Comparison of ENCODE assay signal across 8 cellular contexts in genomic region chrX:101390664-101391525, GRCh38. TPM values are rescaled to one million over a fixed set of nuclear protein-coding genes. Genes with fewer than 3 reads are reported as not detected.
DNase-seq lines count a peak whose midpoint lies in the region; ATAC-seq, FAIRE-seq and TF ChIP-seq lines count a peak whose summit lies in the region.

RPL36A (plus strand) TSS chrX:101391011; CDS start chrX:101391044, 33 bp downstream.

- H3K36me3 Mint-ChIP-seq in activated CD8-positive, alpha-beta memory T cell treated with anti-CD3 and anti-CD28 coated beads, Interleukin-2, amount 10 ng/mL, durations not matched to agents 7 days and 5 days = peaks cover 31% of the 10 kb centered on the region

- peak within 1 kb of the TSS; percentile 96 for H3K4me2 ChIP-seq in endothelial cell of umbilical vein (ENCODE audit: insufficient read depth, low read length)

- no peaks in the 10 kb centered on the region for H3K27me3 ChIP-seq in endothelial cell of umbilical vein (ENCODE audit: control insufficient read depth in 2 of 2, insufficient read depth in 2 of 2, low read length in 2 of 2)

- no peaks in the 10 kb centered on the region for H3K9me3 ChIP-seq in endothelial cell of umbilical vein (replicated peaks; ENCODE audit: control insufficient read depth, insufficient read depth, low read length)

- peak within 1 kb of the TSS; percentile 89 for H3K27ac Mint-ChIP-seq in activated CD8-positive, alpha-beta memory T cell treated with anti-CD3 and anti-CD28 coated beads, Interleukin-2, amount 10 ng/mL, durations not matched to agents 7 days and 5 days

- BruUV-seq in endothelial cell of umbilical vein (replicated peaks; lab: Mats Ljungman, UMichigan) = TSS peak; percentile 68

- H3K4me1 Mint-ChIP-seq in activated CD8-positive, alpha-beta memory T cell treated with anti-CD3 and anti-CD28 coated beads, Interleukin-2, amount 10 ng/mL, durations not matched to agents 7 days and 5 days = peaks cover 27% of the 10 kb centered on the region

- H3K79me2 ChIP-seq in endothelial cell of umbilical vein (ENCODE audit: control insufficient read depth, insufficient read depth, low read length) = peaks cover 29% of the 10 kb centered on the region

- CTCF ChIA-PET in activated CD8-positive, alpha-beta memory T cell treated with anti-CD3 and anti-CD28 coated beads, Interleukin-2, amount 10 ng/mL, durations not matched to agents 7 days and 5 days (lab: Charles Lee) = interaction anchor here (0.8 to 2.0 kb wide), 8 partner anchors 10 to 43 kb away, joined by 3 to 6 read pairs (median 4); partner anchors contain the start of genes GLA and TIMM8A
- CTCF ChIA-PET in endothelial cell of umbilical vein (lab: Charles Lee) = interaction anchor here (0.6 to 2.2 kb wide), 6 partner anchors 13 to 42 kb away, joined by 3 to 6 read pairs (median 4); partner anchors contain the start of genes GLA and TIMM8A

- H3K9ac ChIP-seq in endothelial cell of umbilical vein (replicated peaks; ENCODE audit: extremely low read depth, insufficient read depth, low read length) = peak within 1 kb of the TSS; percentile 96

- H3K27me3 Mint-ChIP-seq in activated CD8-positive, alpha-beta memory T cell treated with anti-CD3 and anti-CD28 coated beads, Interleukin-2, amount 10 ng/mL, durations not matched to agents 7 days and 5 days = peaks cover 2% of the 10 kb centered on the region

- TF ChIP-seq CTCF in endothelial cell of umbilical vein (IDR thresholded peaks at IDR 0.05; ENCODE audit: extremely low read depth in 1 of 2, insufficient read depth in 1 of 2, low read depth in 1 of 2, low read length in 2 of 2) = peak; percentile 68 to 73

- H4K20me1 ChIP-seq in endothelial cell of umbilical vein (replicated peaks; ENCODE audit: control insufficient read depth, extremely low read depth, insufficient read depth, low read length) = no peaks in the 10 kb centered on the region

- in situ Hi-C loops in Caki2 (cut with HindIII; ENCODE audit: low pct_unique_long_range_greater_than_20kb, low sequenced_read_pairs) = no loop called here

- H3K4me3 ChIP-seq in endothelial cell of umbilical vein (replicated peaks in 1 of 3; ENCODE audit: insufficient read depth in 1 of 3, low read depth in 1 of 3, low read length in 3 of 3) = peak within 1 kb of the TSS; percentile 61 to 92 (median 87)

- peak; percentile 83 for DNase-seq in Caki2 (ENCODE audit: low read depth)
- peak; percentile 2 to 93 (median 77) for DNase-seq in HUDEP-2 (lab: John Stamatoyannopoulos, UW; ENCODE audit: unreplicated experiment in 76 of 76)
- peak; percentile 83 for DNase-seq in NOMO-1 treated with dmso at 0.1 percent for 144 hours (lab: John Stamatoyannopoulos, UW; ENCODE audit: unreplicated experiment)
- peak; percentile 90 for DNase-seq in activated CD8-positive, alpha-beta memory T cell treated with anti-CD3 and anti-CD28 coated beads, Interleukin-2, amount 10 ng/mL, durations not matched to agents 7 days and 5 days
- DNase-seq in endothelial cell of umbilical vein (ENCODE audit: low read depth, low spot score) = peak; percentile 91
- peak; percentile 66 for DNase-seq in middle frontal gyrus (ENCODE audit: extremely low spot score, low spot score)
- peak; percentile 68 to 77 for DNase-seq in stimulated activated CD8-positive, alpha-beta memory T cell treated with anti-CD3 and anti-CD28 coated beads, Interleukin-2, amount 100 ng/mL, for 48 hours (ENCODE audit: low read depth in 2 of 2)

- peak within 1 kb of the TSS; percentile 84 for H3K27ac ChIP-seq in endothelial cell of umbilical vein (ENCODE audit: insufficient read depth, low read depth, low read length)

- peak; percentile 83 for ATAC-seq in GM21381 (IDR thresholded peaks at IDR 0.05; ENCODE audit: unreplicated experiment)
- ATAC-seq in activated CD8-positive, alpha-beta memory T cell treated with anti-CD3 and anti-CD28 coated beads, Interleukin-2, amount 10 ng/mL, durations not matched to agents 7 days and 5 days = peak; percentile 97

- H3K36me3 ChIP-seq in endothelial cell of umbilical vein (ENCODE audit: control insufficient read depth in 2 of 2, extremely low read depth in 1 of 2, insufficient read depth in 2 of 2, low read length in 2 of 2) = no peaks in the 10 kb centered on the region

- H3K4me3 Mint-ChIP-seq in activated CD8-positive, alpha-beta memory T cell treated with anti-CD3 and anti-CD28 coated beads, Interleukin-2, amount 10 ng/mL, durations not matched to agents 7 days and 5 days = peak within 1 kb of the TSS; percentile 88

- intact Hi-C loops in endothelial cell of umbilical vein (cut with micrococcal nuclease) = loop anchor here (1.0 to 5.0 kb wide), 3 partner anchors 17 to 749 kb away; partner anchors contain the start of genes HNRNPH2, SRPX2 and TIMM8A

- POLR2A ChIA-PET in endothelial cell of umbilical vein (lab: Charles Lee) = interaction anchor here (0.6 to 1.4 kb wide), 6 partner anchors 11 to 159 kb away, joined by 3 to 14 read pairs (median 3); partner anchors contain the start of genes ARMCX1 and TIMM8A

- peak within 1 kb of the TSS; percentile 82 for H2AFZ ChIP-seq in endothelial cell of umbilical vein (ENCODE audit: low read depth, low read length)

- FAIRE-seq in endothelial cell of umbilical vein (lab: Jason Lieb, UNC) = peak; percentile 82

- no peaks in the 10 kb centered on the region for H3K9me3 Mint-ChIP-seq in activated CD8-positive, alpha-beta memory T cell treated with anti-CD3 and anti-CD28 coated beads, Interleukin-2, amount 10 ng/mL, durations not matched to agents 7 days and 5 days (ENCODE audit: low read depth)

- peaks cover 19% of the 10 kb centered on the region for H3K4me1 ChIP-seq in endothelial cell of umbilical vein (ENCODE audit: control insufficient read depth, extremely low read depth, insufficient read depth, low read length)

- H3K9me1 ChIP-seq in endothelial cell of umbilical vein (replicated peaks; ENCODE audit: control insufficient read depth, extremely low read depth, insufficient read depth, low read length) = no peaks in the 10 kb centered on the region

- TF ChIP-seq POLR2A in endothelial cell of umbilical vein (IDR thresholded peaks at IDR 0.05; ENCODE audit: low read depth, low read length) = peak; percentile 96

- dilution Hi-C loops in endothelial cell of umbilical vein (cut with MboI; ENCODE audit: extremely low pct_ligation_motif_present, low sequenced_read_pairs) = no loop called here

TF ChIP-seq in endothelial cell of umbilical vein, 7 proteins besides CTCF, POLR2A, EP300 and RAD21:
- TF ChIP-seq EZH2 (IDR thresholded peaks at IDR 0.05; ENCODE audit: borderline replicate concordance, low read depth, low read length, severe bottlenecking) (no peak), POLR2AphosphoS5 (IDR thresholded peaks at IDR 0.05; ENCODE audit: insufficient read depth, low read depth, low read length) (peak; percentile 91), MAX (IDR thresholded peaks at IDR 0.05; ENCODE audit: insufficient read depth, insufficient read length) (peak; percentile 12)
TF ChIP-seq in endothelial cell of umbilical vein: peak in this region for 2.

RNA-seq across cellular contexts. Expression of gene RPL36A, which starts in this region (rescaled TPM):
- total RNA-seq in Caki2 (2014; rRNA removed; shearing (Covaris generic); ENCODE audit: low replicate concordance) = 446 and 1,206 TPM in 2 replicates
- total RNA-seq in activated CD8-positive, alpha-beta memory T cell treated with anti-CD3 and anti-CD28 coated beads, Interleukin-2, amount 10 ng/mL, durations not matched to agents 7 days and 5 days = 100 to 1,000 TPM; 178 to 225 TPM
- total RNA-seq in endothelial cell of umbilical vein = 284 and 329 TPM in 2 replicates
- 901 and 1,196 TPM in 2 replicates for polyA plus RNA-seq in endothelial cell of umbilical vein
- polyA plus RNA-seq in endothelial cell of umbilical vein (2011; cell fraction: cytosol; rRNA removed) = 2,585 and 2,736 TPM in 2 replicates
- polyA plus RNA-seq in endothelial cell of umbilical vein (2011; cell fraction: nucleus; rRNA removed) = 666 and 809 TPM in 2 replicates
- polyA plus RNA-seq in endothelial cell of umbilical vein (2012) = 2,097 and 2,834 TPM in 2 replicates
- polyA minus RNA-seq in endothelial cell of umbilical vein = 172 and 180 TPM in 2 replicates
- 224 TPM for polyA minus RNA-seq in endothelial cell of umbilical vein (2011; cell fraction: cytosol; rRNA and poly(A)+ RNA removed)
- 38.3 and 64.0 TPM in 2 replicates for polyA minus RNA-seq in endothelial cell of umbilical vein (2011; cell fraction: nucleus; rRNA and poly(A)+ RNA removed)

Comparison
In these comparisons a context has a peak if more than half of its experiments do, and no peak if none do; other contexts are left out.
1. Peak in every context shown above with its lines: DNase-seq, ATAC-seq, H3K4me3 ChIP-seq and H3K27ac ChIP-seq.